In genomic region chr19:42198676-42199439, GRCh38 we compare ENCODE assay signal across 1 cellular context.
TF ChIP-seq lines count a peak whose summit lies in the region.

No MANE protein-coding gene starts in this region.

TF ChIP-seq in endothelial cell of umbilical vein, 7 proteins besides CTCF, POLR2A, EP300 and RAD21 (continued from another document):
- no peak for TF ChIP-seq MYC (IDR thresholded peaks at IDR 0.05; ENCODE audit: low read depth, low read length)
- no peak for TF ChIP-seq GATA2 (IDR thresholded peaks at IDR 0.05; ENCODE audit: insufficient read depth, insufficient read length, low read depth, low read length)
- no peak for TF ChIP-seq JUN (IDR thresholded peaks at IDR 0.05; ENCODE audit: borderline replicate concordance, insufficient read depth, insufficient read length, low read depth)
